9 cellular contexts compared by ENCODE assay signal in the genomic region with DNA sequence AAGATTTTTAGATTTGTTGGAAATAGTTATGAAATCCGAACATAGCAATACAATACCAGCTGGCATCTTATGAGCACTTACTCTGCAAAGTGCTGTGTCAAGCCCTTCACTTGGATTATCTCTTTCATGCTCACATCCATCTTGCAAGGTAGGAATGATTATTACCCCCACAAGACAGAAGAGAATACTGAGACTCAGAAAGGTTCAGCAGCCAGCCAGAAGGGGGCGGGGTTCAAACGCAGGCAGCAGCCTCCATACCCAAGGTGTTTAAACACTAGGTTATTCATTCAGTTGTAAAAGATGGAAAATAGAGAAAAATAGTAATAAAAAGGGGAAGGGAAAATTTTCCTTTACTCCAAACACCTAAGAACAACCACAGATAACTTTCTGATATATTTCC.
DNase-seq lines count a peak whose midpoint lies in the region; ATAC-seq, FAIRE-seq and TF ChIP-seq lines count a peak whose summit lies in the region.
"Had no signal": no experiment of that assay in that cellular context is flagged by ENCODE, and none has a peak within 500 bp of the region (broad histone marks: within the 10 kb centered on the region; RNA-seq: fewer than 3 reads in every experiment).

No MANE protein-coding gene starts in this region.

- H3K4me3 Mint-ChIP-seq in immature natural killer cell: no peak overlapping the region

- H3K36me3 Mint-ChIP-seq in immature natural killer cell: peaks cover 0 to 3% (median 0%) of the 10 kb centered on the region in 3 donors

- H3K4me1 Mint-ChIP-seq in immature natural killer cell: no peaks in the 10 kb centered on the region

- peak; percentile 68 for ATAC-seq in GM21367 (IDR thresholded peaks at IDR 0.05; ENCODE audit: unreplicated experiment)

- H3K9me3 Mint-ChIP-seq in immature natural killer cell: peaks cover 0 to 5% (median 0%) of the 10 kb centered on the region in 6 donors

- FAIRE-seq in D721Med (lab: Jason Lieb, UNC) (no peak), HTR-8/SVneo (lab: Jason Lieb, UNC) (no peak)

- H3K4me3 ChIP-seq in fibroblast of villous mesenchyme (ENCODE audit: low read depth, low read length): no peak overlapping the region
- H3K4me3 ChIP-seq: upper lobe of left lung had no signal

- no peak for DNase-seq in D721Med (ENCODE audit: insufficient read length, low spot score)
- DNase-seq in NCI-H460 (ENCODE audit: extremely low read depth, low read depth): peak; percentile 27
- no peak for DNase-seq in fibroblast of villous mesenchyme (ENCODE audit: low read depth)
- DNase-seq in immature natural killer cell: no peak
- DNase-seq in NCI-H146 treated with DMSO at 0.1 percent for 48 hours (lab: John Stamatoyannopoulos, UW; ENCODE audit: unreplicated experiment): no peak
- no peak for DNase-seq in HTR-8/SVneo (ENCODE audit: insufficient read length, low spot score)
- no peak for DNase-seq in cerebellar nuclear complex (lab: John Stamatoyannopoulos, UW)
- DNase-seq: upper lobe of left lung had no signal

- TF ChIP-seq CTCF in D721Med (IDR thresholded peaks at IDR 0.05; ENCODE audit: insufficient read depth, missing control alignments) (peak; percentile 5), fibroblast of villous mesenchyme (IDR thresholded peaks at IDR 0.05; ENCODE audit: insufficient read depth, low read depth, low read length) (peak; percentile 33)

- H3K27ac Mint-ChIP-seq in immature natural killer cell: no peak overlapping the region

- peaks cover 2 to 4% (median 3%) of the 10 kb centered on the region in 3 donors for H3K27me3 Mint-ChIP-seq in immature natural killer cell (ENCODE audit: low read depth in 3 of 3)
